In genomic region chr2:42742740-42743666, GRCh38 we compare ENCODE assay signal across 23 cellular contexts. TPM values are rescaled to one million over a fixed set of nuclear protein-coding genes. Genes with fewer than 3 reads are reported as not detected.
A peak's percentile ranks its signal among the peaks of the same experiment; 100 is the strongest.
DNase-seq lines count a peak whose midpoint lies in the region; ATAC-seq, FAIRE-seq and TF ChIP-seq lines count a peak whose summit lies in the region.
"Had no signal": no experiment of that assay in that cellular context is flagged by ENCODE, and none has a peak within 500 bp of the region (broad histone marks: within the 10 kb centered on the region; RNA-seq: fewer than 3 reads in every experiment).

No MANE protein-coding gene starts in this region.

- H3K9me1 ChIP-seq in endothelial cell of umbilical vein (replicated peaks; ENCODE audit: control insufficient read depth, extremely low read depth, insufficient read depth, low read length), result no peaks in the 10 kb centered on the region

- no peak overlapping the region for H3K27ac ChIP-seq in endothelial cell of umbilical vein (ENCODE audit: insufficient read depth, low read depth, low read length)
- H3K27ac ChIP-seq: esophagus squamous epithelium, left lung, thoracic aorta had no signal

- dilution Hi-C loops in endothelial cell of umbilical vein (cut with MboI; ENCODE audit: extremely low pct_ligation_motif_present, low sequenced_read_pairs), result no loop called here

- no peaks in the 10 kb centered on the region for H3K27me3 ChIP-seq in endothelial cell of umbilical vein (ENCODE audit: control insufficient read depth in 2 of 2, insufficient read depth in 2 of 2, low read length in 2 of 2)
- H3K27me3 ChIP-seq: esophagus squamous epithelium, left lung had no signal

- H3K36me3 ChIP-seq in endothelial cell of umbilical vein (ENCODE audit: control insufficient read depth in 2 of 2, extremely low read depth in 1 of 2, insufficient read depth in 2 of 2, low read length in 2 of 2), result no peaks in the 10 kb centered on the region
- H3K36me3 ChIP-seq: HAP-1, left lung, thoracic aorta had no signal

- TF ChIP-seq POLR2A in endothelial cell of umbilical vein (IDR thresholded peaks at IDR 0.05; ENCODE audit: low read depth, low read length), result no peak

- ATAC-seq in stimulated activated memory B cell treated with anti-CD40 and anti-IgM and Interleukin-4, amounts not matched to agents 10 μg/mL and 1 μg/mL and 100 μg/mL, for 72 hours, result peak; percentile 39
- ATAC-seq in omental fat pad (ENCODE audit: low FRiP score), result no peak
- no peak for ATAC-seq in HG02798 (IDR thresholded peaks at IDR 0.05; ENCODE audit: poor library complexity, unreplicated experiment)
- ATAC-seq: CD8-positive, alpha-beta T cell; T-cell had no signal

- no peak overlapping the region for H2AFZ ChIP-seq in endothelial cell of umbilical vein (ENCODE audit: low read depth, low read length)

- peaks cover 5% of the 10 kb centered on the region for H3K4me1 Mint-ChIP-seq in stimulated activated memory B cell treated with anti-CD40 and anti-IgM and Interleukin-4, amounts not matched to agents 10 μg/mL and 1 μg/mL and 100 μg/mL, for 72 hours

- no peaks in the 10 kb centered on the region for H3K27me3 Mint-ChIP-seq in stimulated activated memory B cell treated with anti-CD40 and anti-IgM and Interleukin-4, amounts not matched to agents 10 μg/mL and 1 μg/mL and 100 μg/mL, for 72 hours
- H3K27me3 Mint-ChIP-seq: activated CD4-positive, alpha-beta T cell treated with anti-CD3 and anti-CD28 coated beads, Interleukin-2, amount 10 ng/mL, durations not matched to agents 7 days and 5 days; T-cell had no signal

- no peak for TF ChIP-seq CTCF in GM12865 (IDR thresholded peaks at IDR 0.05; ENCODE audit: insufficient read depth, low read depth, low read length, missing control alignments)
- no peak for TF ChIP-seq CTCF in endothelial cell of umbilical vein (IDR thresholded peaks at IDR 0.05; ENCODE audit: extremely low read depth in 1 of 2, insufficient read depth in 1 of 2, low read depth in 1 of 2, low read length in 2 of 2)
- no peak for TF ChIP-seq CTCF in omental fat pad (IDR thresholded peaks at IDR 0.05)

- FAIRE-seq in endothelial cell of umbilical vein (lab: Jason Lieb, UNC), result peak; percentile 15

- CTCF ChIA-PET in endothelial cell of umbilical vein (lab: Charles Lee), result interaction anchor here (1.3 kb wide), 1 partner anchor 14 kb away, joined by 6 read pairs; no protein-coding TSS in a partner anchor

- H3K4me2 ChIP-seq in endothelial cell of umbilical vein (ENCODE audit: insufficient read depth, low read length), result no peak overlapping the region

- no peaks in the 10 kb centered on the region for H3K9me3 ChIP-seq in endothelial cell of umbilical vein (replicated peaks; ENCODE audit: control insufficient read depth, insufficient read depth, low read length)
- H3K9me3 ChIP-seq: esophagus squamous epithelium, HAP-1, thoracic aorta had no signal

- POLR2A ChIA-PET in endothelial cell of umbilical vein (lab: Charles Lee), result no interaction called here

- peaks cover 1% of the 10 kb centered on the region for H3K9me3 Mint-ChIP-seq in stimulated activated memory B cell treated with anti-CD40 and anti-IgM and Interleukin-4, amounts not matched to agents 10 μg/mL and 1 μg/mL and 100 μg/mL, for 72 hours

- no peaks in the 10 kb centered on the region for H4K20me1 ChIP-seq in endothelial cell of umbilical vein (replicated peaks; ENCODE audit: control insufficient read depth, extremely low read depth, insufficient read depth, low read length)

- no peak overlapping the region for H3K9ac ChIP-seq in endothelial cell of umbilical vein (replicated peaks; ENCODE audit: extremely low read depth, insufficient read depth, low read length)

- BruUV-seq in endothelial cell of umbilical vein (replicated peaks; lab: Mats Ljungman, UMichigan), result no TSS peak

- intact Hi-C loops in endothelial cell of umbilical vein (cut with micrococcal nuclease), result no loop called here

- DNase-seq in GM12865 (ENCODE audit: low read depth) (peak; percentile 22), NAMALWA (ENCODE audit: low spot score) (peak; percentile 21), endothelial cell of umbilical vein (ENCODE audit: low read depth, low spot score) (no peak), GOT3 (lab: John Stamatoyannopoulos, UW) (no peak), omental fat pad (ENCODE audit: low spot score) (no peak)
- DNase-seq: activated CD4-positive, alpha-beta T cell treated with anti-CD3 and anti-CD28 coated beads, Interleukin-2, amount 10 ng/mL, durations not matched to agents 7 days and 5 days; activated CD8-positive, alpha-beta memory T cell treated with anti-CD3 and anti-CD28 coated beads, Interleukin-2, amount 50 U/mL, for 48 hours; activated effector memory CD4-positive, alpha-beta T cell treated with anti-CD3 and anti-CD28 coated beads, Interleukin-2, amount 50 U/mL, for 16 hours; CD8-positive, alpha-beta T cell; DMS79; esophagus squamous epithelium; KBM-7; left lung; NCI-H1048; NCI-H2081 treated with DMSO at 0.1 percent for 48 hours; NCI-H510A; retina; SHP77; T-cell had no signal

- H3K4me3 Mint-ChIP-seq in stimulated activated memory B cell treated with anti-CD40 and anti-IgM and Interleukin-4, amounts not matched to agents 10 μg/mL and 1 μg/mL and 100 μg/mL, for 72 hours, result no peak overlapping the region
- H3K4me3 Mint-ChIP-seq: activated CD4-positive, alpha-beta T cell treated with anti-CD3 and anti-CD28 coated beads, Interleukin-2, amount 10 ng/mL, durations not matched to agents 7 days and 5 days; CD8-positive, alpha-beta T cell; T-cell had no signal

- no peaks in the 10 kb centered on the region for H3K4me1 ChIP-seq in endothelial cell of umbilical vein (ENCODE audit: control insufficient read depth, extremely low read depth, insufficient read depth, low read length)
- H3K4me1 ChIP-seq: esophagus squamous epithelium, HAP-1, left lung had no signal

- no peaks in the 10 kb centered on the region for H3K79me2 ChIP-seq in endothelial cell of umbilical vein (ENCODE audit: control insufficient read depth, insufficient read depth, low read length)

- H3K4me3 ChIP-seq in GM12865 (ENCODE audit: low read depth, low read length), result no peak overlapping the region
- H3K4me3 ChIP-seq in endothelial cell of umbilical vein (replicated peaks in 1 of 3; ENCODE audit: insufficient read depth in 1 of 3, low read depth in 1 of 3, low read length in 3 of 3), result no peak overlapping the region
- H3K4me3 ChIP-seq: esophagus squamous epithelium, HAP-1, left lung, thoracic aorta had no signal

- no peak overlapping the region for H3K27ac Mint-ChIP-seq in stimulated activated memory B cell treated with anti-CD40 and anti-IgM and Interleukin-4, amounts not matched to agents 10 μg/mL and 1 μg/mL and 100 μg/mL, for 72 hours
- H3K27ac Mint-ChIP-seq: activated CD4-positive, alpha-beta T cell treated with anti-CD3 and anti-CD28 coated beads, Interleukin-2, amount 10 ng/mL, durations not matched to agents 7 days and 5 days; CD8-positive, alpha-beta T cell; T-cell had no signal

- H3K36me3 Mint-ChIP-seq in stimulated activated memory B cell treated with anti-CD40 and anti-IgM and Interleukin-4, amounts not matched to agents 10 μg/mL and 1 μg/mL and 100 μg/mL, for 72 hours, result peaks cover 26% of the 10 kb centered on the region

TF ChIP-seq in endothelial cell of umbilical vein, 7 proteins besides CTCF, POLR2A, EP300 and RAD21:
- TF ChIP-seq MAX (IDR thresholded peaks at IDR 0.05; ENCODE audit: insufficient read depth, insufficient read length), result no peak
- no peak for TF ChIP-seq EZH2 (IDR thresholded peaks at IDR 0.05; ENCODE audit: borderline replicate concordance, low read depth, low read length, severe bottlenecking)
- TF ChIP-seq GATA2 (IDR thresholded peaks at IDR 0.05; ENCODE audit: insufficient read depth, insufficient read length, low read depth, low read length), result no peak
- no peak for TF ChIP-seq MYC (IDR thresholded peaks at IDR 0.05; ENCODE audit: low read depth, low read length)
- no peak for TF ChIP-seq FOS (IDR thresholded peaks at IDR 0.05; ENCODE audit: borderline replicate concordance, insufficient read depth, low read length)
- no peak for TF ChIP-seq JUN (IDR thresholded peaks at IDR 0.05; ENCODE audit: borderline replicate concordance, insufficient read depth, insufficient read length, low read depth)
- TF ChIP-seq POLR2AphosphoS5 (IDR thresholded peaks at IDR 0.05; ENCODE audit: insufficient read depth, low read depth, low read length), result no peak

RNA-seq across cellular contexts. Expression of gene OXER1, which starts 20.9 kb away (rescaled TPM):
- total RNA-seq in endothelial cell of umbilical vein (0.18 TPM in 1 of 2 replicates, not detected in the other), omental fat pad (under 1 TPM in 3 of 4 donors, not detected in 1; 0.44 to 0.96 (median 0.65) TPM)
- 0.18 and 0.19 TPM in 2 replicates for polyA plus RNA-seq in endothelial cell of umbilical vein
- polyA plus RNA-seq in endothelial cell of umbilical vein (2011; cell fraction: cytosol; rRNA removed), result 0.04 and 0.09 TPM in 2 replicates
- 0.37 and 0.38 TPM in 2 replicates for polyA plus RNA-seq in endothelial cell of umbilical vein (2011; cell fraction: nucleus; rRNA removed)
- 0.09 and 0.33 TPM in 2 replicates for polyA plus RNA-seq in endothelial cell of umbilical vein (2012)
- polyA minus RNA-seq in endothelial cell of umbilical vein, result 0.53 TPM in 1 of 2 replicates, not detected in the other
- not detected for polyA minus RNA-seq in endothelial cell of umbilical vein (2011; cell fraction: cytosol; rRNA and poly(A)+ RNA removed)
- 0.29 TPM in 1 of 2 replicates, not detected in the other for polyA minus RNA-seq in endothelial cell of umbilical vein (2011; cell fraction: nucleus; rRNA and poly(A)+ RNA removed)
- total RNA-seq: activated CD4-positive, alpha-beta T cell treated with anti-CD3 and anti-CD28 coated beads, Interleukin-2, amount 10 ng/mL, durations not matched to agents 7 days and 5 days had no signal

RNA-seq across cellular contexts. Expression of gene HAAO, which starts 49.4 kb away (rescaled TPM):
- total RNA-seq in endothelial cell of umbilical vein (0.60 and 0.82 TPM in 2 replicates), omental fat pad (1 to 10 TPM; 3.0 to 7.2 (median 3.9) TPM)
- 1.1 and 1.8 TPM in 2 replicates for polyA plus RNA-seq in endothelial cell of umbilical vein
- 0.43 and 0.63 TPM in 2 replicates for polyA plus RNA-seq in endothelial cell of umbilical vein (2011; cell fraction: cytosol; rRNA removed)
- polyA plus RNA-seq in endothelial cell of umbilical vein (2011; cell fraction: nucleus; rRNA removed), result 0.83 and 1.1 TPM in 2 replicates
- polyA plus RNA-seq in endothelial cell of umbilical vein (2012), result 0.94 and 0.95 TPM in 2 replicates
- 0.51 and 0.55 TPM in 2 replicates for polyA minus RNA-seq in endothelial cell of umbilical vein
- not detected for polyA minus RNA-seq in endothelial cell of umbilical vein (2011; cell fraction: cytosol; rRNA and poly(A)+ RNA removed)
- 0.38 TPM in 1 of 2 replicates, not detected in the other for polyA minus RNA-seq in endothelial cell of umbilical vein (2011; cell fraction: nucleus; rRNA and poly(A)+ RNA removed)
- total RNA-seq: activated CD4-positive, alpha-beta T cell treated with anti-CD3 and anti-CD28 coated beads, Interleukin-2, amount 10 ng/mL, durations not matched to agents 7 days and 5 days; CD8-positive, alpha-beta T cell had no signal

Comparison
In these comparisons a context has a peak if more than half of its experiments do, and no peak if none do; other contexts are left out.
1. DNase-seq: peak in GM12865 (single experiment) and NAMALWA (single experiment); none in endothelial cell of umbilical vein (single experiment), GOT3 (single experiment) and omental fat pad (single experiment).